In genomic region chr6:143400258-143401059, GRCh38 we compare ENCODE assay signal across 8 cellular contexts. TPM values are rescaled to one million over a fixed set of nuclear protein-coding genes. Genes with fewer than 3 reads are reported as not detected.
DNase-seq lines count a peak whose midpoint lies in the region; ATAC-seq, FAIRE-seq and TF ChIP-seq lines count a peak whose summit lies in the region.

No MANE protein-coding gene starts in this region.

- DNase-seq in CD1c-positive myeloid dendritic cell (ENCODE audit: extremely low spot score) (peak; percentile 72), GM23338 (ENCODE audit: low spot score) (no peak), SK-N-MC (ENCODE audit: low read depth, low spot score) (no peak), keratinocyte (ENCODE audit: low read depth, low spot score) (no peak), psoas muscle (no peak)
- no peak for DNase-seq in stimulated activated CD4-positive, alpha-beta T cell treated with anti-CD3 and anti-CD28 coated beads, Interleukin-4, amount 100 ng/mL, for 4 hours
- DNase-seq in activated CD8-positive, alpha-beta memory T cell treated with anti-CD3 and anti-CD28 coated beads for 24 hours: no peak

- no peaks in the 10 kb centered on the region for H3K9me3 Mint-ChIP-seq in GM23338

- peaks cover 45% of the 10 kb centered on the region for H3K4me1 ChIP-seq in GM23338 (ENCODE audit: insufficient read depth)
- peaks cover 62% of the 10 kb centered on the region for H3K4me1 ChIP-seq in keratinocyte (ENCODE audit: control insufficient read depth, extremely low read depth, insufficient read depth, low read length)
- no peaks in the 10 kb centered on the region for H3K4me1 ChIP-seq in psoas muscle

- H3F3A ChIP-seq in GM23338 (replicated peaks; ENCODE audit: low read depth): no peaks in the 10 kb centered on the region

- no peak overlapping the region for H3K4me3 Mint-ChIP-seq in GM23338

- H3K27me3 Mint-ChIP-seq in GM23338 (ENCODE audit: insufficient read depth, low read depth, poor library complexity): no peaks in the 10 kb centered on the region

- no peak for ATAC-seq in GM23338
- ATAC-seq in psoas muscle: no peak
- ATAC-seq in HG03457 (IDR thresholded peaks at IDR 0.05; ENCODE audit: unreplicated experiment): no peak

- intact Hi-C loops in psoas muscle (cut with DNase I): no loop called here

- FAIRE-seq in keratinocyte (lab: Jason Lieb, UNC): peak; percentile 83

- H3K9me2 ChIP-seq in GM23338 (ENCODE audit: insufficient read depth): no peaks in the 10 kb centered on the region

- H3K9me1 ChIP-seq in keratinocyte (ENCODE audit: control insufficient read depth, extremely low read depth, insufficient read depth, low read length): no peaks in the 10 kb centered on the region

- H3K9ac ChIP-seq in SK-N-MC (ENCODE audit: insufficient read length) (no peak overlapping the region), keratinocyte (ENCODE audit: control insufficient read depth, extremely low read depth, insufficient read depth, low read length) (no peak overlapping the region)

- H3K4me3 ChIP-seq in GM23338 (no peak overlapping the region), SK-N-MC (0 out of 2 replicates have a peak overlapping the region, but pooled peaks have one; percentile 30), keratinocyte (ENCODE audit: control insufficient read depth in 2 of 3, extremely low read depth in 1 of 3, insufficient read depth in 2 of 3, low read depth in 1 of 3, low read length in 3 of 3) (no peak overlapping the region), psoas muscle (no peak overlapping the region)

- H3K4me2 ChIP-seq in GM23338 (0 out of 2 replicates have a peak overlapping the region, but pooled peaks have one; percentile 27), keratinocyte (ENCODE audit: control insufficient read depth, extremely low read depth, insufficient read depth, low read depth, low read length) (peak overlapping the region; percentile 20)

- TF ChIP-seq CTCF in GM23338 (conservative IDR thresholded peaks at IDR 0.05; ENCODE audit: low read depth in 2 of 2): no peak
- TF ChIP-seq CTCF in keratinocyte (optimal IDR thresholded peaks at IDR 0.05 in 1 of 3, IDR thresholded peaks at IDR 0.05 in 1 of 3, conservative IDR thresholded peaks at IDR 0.05 in 1 of 3; ENCODE audit: extremely low read depth in 1 of 3, insufficient read depth in 2 of 3, low read length in 3 of 3): no peak
- TF ChIP-seq CTCF in psoas muscle (IDR thresholded peaks at IDR 0.05): no peak

- H3K36me3 ChIP-seq in GM23338 (ENCODE audit: insufficient read depth) (no peaks in the 10 kb centered on the region), SK-N-MC (ENCODE audit: insufficient read depth, low read length) (no peaks in the 10 kb centered on the region), keratinocyte (ENCODE audit: control insufficient read depth in 2 of 2, extremely low read depth in 1 of 2, insufficient read depth in 2 of 2, low read length in 2 of 2) (no peaks in the 10 kb centered on the region), psoas muscle (ENCODE audit: insufficient read depth in 1 of 2, low read depth in 1 of 2) (no peaks in the 10 kb centered on the region)

- no peak overlapping the region for H3K27ac Mint-ChIP-seq in GM23338

- no peaks in the 10 kb centered on the region for H3K36me3 Mint-ChIP-seq in GM23338 (ENCODE audit: low read depth)

- H3K4me1 Mint-ChIP-seq in GM23338: peaks cover 36% of the 10 kb centered on the region

- 33 to 40% (median 34%) methylated on average over 6 of the region's 6 CpGs for WGBS in psoas muscle, 3 donors

- no peaks in the 10 kb centered on the region for H3K9me3 ChIP-seq in SK-N-MC (ENCODE audit: low read depth, low read length)
- no peaks in the 10 kb centered on the region for H3K9me3 ChIP-seq in keratinocyte (ENCODE audit: control insufficient read depth, low read depth, low read length)
- no peaks in the 10 kb centered on the region for H3K9me3 ChIP-seq in psoas muscle

- H3K79me2 ChIP-seq in GM23338 (replicated peaks; ENCODE audit: insufficient read depth) (no peaks in the 10 kb centered on the region), keratinocyte (ENCODE audit: control insufficient read depth, insufficient read depth, low read length) (no peaks in the 10 kb centered on the region)

- H2AFZ ChIP-seq in GM23338 (peak overlapping the region; percentile 84), keratinocyte (ENCODE audit: control insufficient read depth, low read length) (peak overlapping the region; percentile 32)

- H4K20me1 ChIP-seq in GM23338 (replicated peaks; ENCODE audit: insufficient read depth): no peaks in the 10 kb centered on the region
- no peaks in the 10 kb centered on the region for H4K20me1 ChIP-seq in keratinocyte (ENCODE audit: control insufficient read depth, extremely low read depth, insufficient read depth, low read length)

- H3K27me3 ChIP-seq in GM23338 (ENCODE audit: insufficient read depth): no peaks in the 10 kb centered on the region
- H3K27me3 ChIP-seq in keratinocyte (ENCODE audit: control insufficient read depth, extremely low read depth, insufficient read depth, low read length): no peaks in the 10 kb centered on the region
- no peaks in the 10 kb centered on the region for H3K27me3 ChIP-seq in psoas muscle (ENCODE audit: insufficient read depth in 3 of 3, low read length in 2 of 3)

- no peak overlapping the region for H3K27ac ChIP-seq in GM23338 (ENCODE audit: low read depth)
- no peak overlapping the region for H3K27ac ChIP-seq in SK-N-MC
- H3K27ac ChIP-seq in keratinocyte (ENCODE audit: control insufficient read depth, insufficient read depth, low read length): peak overlapping the region; percentile 64
- no peak overlapping the region for H3K27ac ChIP-seq in psoas muscle

- dilution Hi-C loops in keratinocyte (cut with MboI; ENCODE audit: extremely low pct_ligation_motif_present, low sequenced_read_pairs): no loop called here

TF ChIP-seq in GM23338, 12 proteins besides CTCF, POLR2A, EP300 and RAD21 (continues in another document):
- no peak for TF ChIP-seq EZH2phosphoT487 (IDR thresholded peaks at IDR 0.05; ENCODE audit: unreplicated experiment)
- TF ChIP-seq EZH2 (IDR thresholded peaks at IDR 0.05; ENCODE audit: low read depth, unreplicated experiment): no peak

RNA-seq across cellular contexts. Expression of gene ADAT2, which starts 50.0 kb away (rescaled TPM):
- total RNA-seq in GM23338 (2014; rRNA removed; shearing (Covaris generic)): 10.8 and 13.7 TPM in 2 replicates
- polyA plus RNA-seq in GM23338 (2016; fragmentation: Nextera tagmentation; extraction: Ambion mirVana) (6.9 and 7.4 TPM in 2 replicates), keratinocyte (8.0 to 23.1 TPM (median 14.8 TPM) in 3 replicates), psoas muscle (1 to 10 TPM in 2 of 3 donors, under 1 TPM in 1; 0.55 to 2.6 (median 2.1) TPM)
- polyA plus RNA-seq in keratinocyte (2011; ENCODE audit: low read depth): 9.1 TPM
- polyA plus RNA-seq in keratinocyte (2011; cell fraction: cytosol; rRNA removed): 2.6 and 5.1 TPM in 2 replicates
- polyA plus RNA-seq in keratinocyte (2011; cell fraction: nucleus; rRNA removed): 52.9 and 62.6 TPM in 2 replicates
- polyA plus RNA-seq in keratinocyte (2012; ENCODE audit: low replicate concordance): 6.7 and 9.4 TPM in 2 replicates
- 0.85 to 11.7 TPM (median 7.6 TPM) in 3 replicates for polyA minus RNA-seq in keratinocyte
- polyA minus RNA-seq in keratinocyte (2011; cell fraction: cytosol; rRNA and poly(A)+ RNA removed): 5.2 TPM
- polyA minus RNA-seq in keratinocyte (2011; cell fraction: nucleus; rRNA and poly(A)+ RNA removed): 8.8 and 16.8 TPM in 2 replicates
- 1 to 10 TPM; 1.2 to 1.7 (median 1.5) TPM for total RNA-seq in psoas muscle

RNA-seq across cellular contexts. Expression of gene PEX3, which starts 50.1 kb away (rescaled TPM):
- 13.8 and 16.4 TPM in 2 replicates for total RNA-seq in GM23338 (2014; rRNA removed; shearing (Covaris generic))
- 19.4 and 22.7 TPM in 2 replicates for polyA plus RNA-seq in GM23338 (2016; fragmentation: Nextera tagmentation; extraction: Ambion mirVana)
- 29.4 to 68.1 TPM (median 67.4 TPM) in 3 replicates for polyA plus RNA-seq in keratinocyte
- polyA plus RNA-seq in keratinocyte (2011; ENCODE audit: low read depth): 23.7 TPM
- 21.1 and 41.2 TPM in 2 replicates for polyA plus RNA-seq in keratinocyte (2011; cell fraction: cytosol; rRNA removed)
- 53.1 and 55.4 TPM in 2 replicates for polyA plus RNA-seq in keratinocyte (2011; cell fraction: nucleus; rRNA removed)
- 23.5 and 25.5 TPM in 2 replicates for polyA plus RNA-seq in keratinocyte (2012; ENCODE audit: low replicate concordance)
- polyA minus RNA-seq in keratinocyte: 13.8 to 33.1 TPM (median 22.5 TPM) in 3 replicates
- 46.0 TPM for polyA minus RNA-seq in keratinocyte (2011; cell fraction: cytosol; rRNA and poly(A)+ RNA removed)
- 33.9 and 55.9 TPM in 2 replicates for polyA minus RNA-seq in keratinocyte (2011; cell fraction: nucleus; rRNA and poly(A)+ RNA removed)
- total RNA-seq in psoas muscle: 10 to 100 TPM; 12.9 to 17.9 (median 14.0) TPM
- polyA plus RNA-seq in psoas muscle: 10 to 100 TPM in 1 of 3 donors, 1 to 10 TPM in 2; 7.1 to 13.0 (median 7.7) TPM
